ENCODE assay signal across 8 cellular contexts in genomic region chr6:166540631-166541331, GRCh38. TPM values are rescaled to one million over a fixed set of nuclear protein-coding genes. Genes with fewer than 3 reads are reported as not detected.
A peak's percentile ranks its signal among the peaks of the same experiment; 100 is the strongest.
DNase-seq lines count a peak whose midpoint lies in the region; ATAC-seq, FAIRE-seq and TF ChIP-seq lines count a peak whose summit lies in the region.

No MANE protein-coding gene starts in this region.

- ATAC-seq in GM21526 (IDR thresholded peaks at IDR 0.05; ENCODE audit: low FRiP score, unreplicated experiment), result peak; percentile 97

- peak; percentile 23 for FAIRE-seq in keratinocyte (lab: Jason Lieb, UNC)

- no peaks in the 10 kb centered on the region for H3K36me3 ChIP-seq in CD8-positive, alpha-beta memory T cell (ENCODE audit: insufficient read depth, low read length)
- H3K36me3 ChIP-seq in keratinocyte (ENCODE audit: control insufficient read depth in 2 of 2, extremely low read depth in 1 of 2, insufficient read depth in 2 of 2, low read length in 2 of 2) (no peaks in the 10 kb centered on the region), vagina (peaks cover 0 to 5% of the 10 kb centered on the region in 2 donors)

- H3K9me1 ChIP-seq in keratinocyte (ENCODE audit: control insufficient read depth, extremely low read depth, insufficient read depth, low read length), result no peaks in the 10 kb centered on the region

- H3K4me3 ChIP-seq in CD8-positive, alpha-beta memory T cell (ENCODE audit: low read length), result peak overlapping the region; percentile 49
- H3K4me3 ChIP-seq in keratinocyte (ENCODE audit: control insufficient read depth in 2 of 3, extremely low read depth in 1 of 3, insufficient read depth in 2 of 3, low read depth in 1 of 3, low read length in 3 of 3), result peak overlapping the region in 1 of 3 experiments; percentile 4
- no peak overlapping the region for H3K4me3 ChIP-seq in vagina

- no peaks in the 10 kb centered on the region for H3K79me2 ChIP-seq in keratinocyte (ENCODE audit: control insufficient read depth, insufficient read depth, low read length)

- no peak for TF ChIP-seq POLR2A in vagina (IDR thresholded peaks at IDR 0.05)

- peak overlapping the region; percentile 65 to 95 (median 89) for H3K27ac Mint-ChIP-seq in CD8-positive, alpha-beta memory T cell

- CTCF ChIA-PET in CD8-positive, alpha-beta memory T cell (lab: Charles Lee), result interaction anchor here (0.9 to 1.3 kb wide), 3 partner anchors 53 to 410 kb away, joined by 3 read pairs; no protein-coding TSS in a partner anchor

- TF ChIP-seq CTCF in keratinocyte (optimal IDR thresholded peaks at IDR 0.05 in 1 of 3, IDR thresholded peaks at IDR 0.05 in 1 of 3, conservative IDR thresholded peaks at IDR 0.05 in 1 of 3; ENCODE audit: extremely low read depth in 1 of 3, insufficient read depth in 2 of 3, low read length in 3 of 3) (no peak), vagina (IDR thresholded peaks at IDR 0.05) (no peak)

- peaks cover 18% of the 10 kb centered on the region for H3K4me1 ChIP-seq in CD8-positive, alpha-beta memory T cell (ENCODE audit: insufficient read depth, low read length)
- peaks cover 19% of the 10 kb centered on the region for H3K4me1 ChIP-seq in keratinocyte (ENCODE audit: control insufficient read depth, extremely low read depth, insufficient read depth, low read length)
- H3K4me1 ChIP-seq in vagina, result peaks cover 33% of the 10 kb centered on the region

- H3K4me1 Mint-ChIP-seq in CD8-positive, alpha-beta memory T cell, result peaks cover 23 to 37% (median 34%) of the 10 kb centered on the region in 3 donors

- peak overlapping the region; percentile 73 to 93 (median 82) for H3K4me3 Mint-ChIP-seq in CD8-positive, alpha-beta memory T cell

- H3K9me3 ChIP-seq in CD8-positive, alpha-beta memory T cell (ENCODE audit: low read length), result no peaks in the 10 kb centered on the region
- H3K9me3 ChIP-seq in keratinocyte (ENCODE audit: control insufficient read depth, low read depth, low read length) (no peaks in the 10 kb centered on the region), vagina (no peaks in the 10 kb centered on the region)

- H3K36me3 Mint-ChIP-seq in CD8-positive, alpha-beta memory T cell, result no peaks in the 10 kb centered on the region

- H3K27me3 ChIP-seq in CD8-positive, alpha-beta memory T cell (ENCODE audit: insufficient read depth, low read length, poor library complexity, severe bottlenecking), result no peaks in the 10 kb centered on the region
- H3K27me3 ChIP-seq in keratinocyte (ENCODE audit: control insufficient read depth, extremely low read depth, insufficient read depth, low read length) (no peaks in the 10 kb centered on the region), vagina (no peaks in the 10 kb centered on the region)

- POLR2A ChIA-PET in CD8-positive, alpha-beta memory T cell (lab: Charles Lee), result interaction anchor here (0.6 to 1.0 kb wide), 2 partner anchors 18 to 53 kb away, joined by 3 read pairs; no protein-coding TSS in a partner anchor

- no peaks in the 10 kb centered on the region for H4K20me1 ChIP-seq in keratinocyte (ENCODE audit: control insufficient read depth, extremely low read depth, insufficient read depth, low read length)

- DNase-seq in CD8-positive, alpha-beta memory T cell, result peak in 4 of 5 donors; percentile 36 to 86 (median 58)
- DNase-seq in LHCN-M2 (ENCODE audit: low read depth), result peak; percentile 76
- peak; percentile 45 for DNase-seq in activated T-cell treated with anti-CD3 and anti-CD28 coated beads for 4 hours
- DNase-seq in keratinocyte (ENCODE audit: low read depth, low spot score), result no peak
- DNase-seq in stimulated activated CD8-positive, alpha-beta memory T cell treated with anti-CD3 and anti-CD28 coated beads, Interleukin-4, amount 100 ng/mL, for 48 hours, result peak; percentile 60
- DNase-seq in vagina (ENCODE audit: extremely low spot score in 2 of 2), result no peak
- DNase-seq in hippocampal formation (lab: John Stamatoyannopoulos, UW), result no peak

- H2AFZ ChIP-seq in keratinocyte (ENCODE audit: control insufficient read depth, low read length), result peak overlapping the region; percentile 22

- peak overlapping the region; percentile 30 for H3K27ac ChIP-seq in CD8-positive, alpha-beta memory T cell (ENCODE audit: low read depth, low read length)
- H3K27ac ChIP-seq in keratinocyte (ENCODE audit: control insufficient read depth, insufficient read depth, low read length), result no peak overlapping the region
- H3K27ac ChIP-seq in vagina, result no peak overlapping the region

- no peaks in the 10 kb centered on the region for H3K27me3 Mint-ChIP-seq in CD8-positive, alpha-beta memory T cell

- H3K4me2 ChIP-seq in keratinocyte (ENCODE audit: control insufficient read depth, extremely low read depth, insufficient read depth, low read depth, low read length), result peak overlapping the region; percentile 50

- H3K9ac ChIP-seq in keratinocyte (ENCODE audit: control insufficient read depth, extremely low read depth, insufficient read depth, low read length), result no peak overlapping the region

- H3K9me3 Mint-ChIP-seq in CD8-positive, alpha-beta memory T cell, result no peaks in the 10 kb centered on the region

- dilution Hi-C loops in keratinocyte (cut with MboI; ENCODE audit: extremely low pct_ligation_motif_present, low sequenced_read_pairs), result no loop called here

- intact Hi-C loops in vagina (cut with DNase I), result no loop called here

RNA-seq across cellular contexts. Expression of gene RAMACL, which starts 45.7 kb away (rescaled TPM):
- under 1 TPM; 0.13 to 0.60 TPM for total RNA-seq in CD8-positive, alpha-beta memory T cell
- polyA plus RNA-seq in CD8-positive, alpha-beta memory T cell, result 0.15 TPM
- 0.06 TPM in 1 of 2 replicates, not detected in the other for total RNA-seq in LHCN-M2 (2014; rRNA removed)
- polyA plus RNA-seq in LHCN-M2 (2012), result 0.17 TPM
- polyA plus RNA-seq in keratinocyte, result 4.0 to 7.7 TPM (median 5.3 TPM) in 3 replicates
- 4.1 TPM for polyA plus RNA-seq in keratinocyte (2011; ENCODE audit: low read depth)
- 5.2 and 5.7 TPM in 2 replicates for polyA plus RNA-seq in keratinocyte (2011; cell fraction: cytosol; rRNA removed)
- 4.1 and 5.0 TPM in 2 replicates for polyA plus RNA-seq in keratinocyte (2011; cell fraction: nucleus; rRNA removed)
- polyA plus RNA-seq in keratinocyte (2012; ENCODE audit: low replicate concordance), result 3.9 and 6.1 TPM in 2 replicates
- polyA minus RNA-seq in keratinocyte, result 2.7 to 3.8 TPM in 2 of 3 replicates, not detected in the other
- 2.9 TPM for polyA minus RNA-seq in keratinocyte (2011; cell fraction: cytosol; rRNA and poly(A)+ RNA removed)
- polyA minus RNA-seq in keratinocyte (2011; cell fraction: nucleus; rRNA and poly(A)+ RNA removed), result 0.42 and 3.4 TPM in 2 replicates
- 2.2 TPM for total RNA-seq in vagina

Comparison
In these comparisons a context has a peak if more than half of its experiments do, and no peak if none do; other contexts are left out.
1. DNase-seq: peak in CD8-positive, alpha-beta memory T cell (4 of 5), LHCN-M2 (single experiment), activated T-cell treated with anti-CD3 and anti-CD28 coated beads for 4 hours (single experiment) and stimulated activated CD8-positive, alpha-beta memory T cell treated with anti-CD3 and anti-CD28 coated beads, Interleukin-4, amount 100 ng/mL, for 48 hours (single experiment); none in keratinocyte (single experiment), vagina (0 of 2) and hippocampal formation (0 of 2).